Comparison of ENCODE assay signal across 13 cellular contexts in the genomic region with DNA sequence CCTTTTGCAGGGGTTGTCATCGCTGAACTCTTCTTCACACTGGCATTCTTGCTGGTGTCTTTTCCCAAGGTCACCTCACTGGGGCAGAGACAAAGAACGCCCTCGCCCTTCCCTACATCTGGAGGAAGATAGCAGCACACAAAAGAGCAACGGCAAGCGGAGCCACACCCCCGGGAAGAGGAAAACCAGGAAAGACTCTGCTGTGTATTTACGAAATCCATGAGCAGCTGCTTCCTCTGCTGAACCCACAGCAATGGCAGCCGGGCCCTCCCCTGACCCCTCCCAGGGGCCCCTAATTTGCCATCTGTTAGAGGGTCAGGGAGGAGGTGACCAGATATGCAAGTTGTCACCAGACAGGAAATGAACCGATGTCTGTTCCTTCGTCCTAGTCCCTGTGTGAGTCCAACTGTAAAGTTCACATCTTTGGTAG.
DNase-seq lines count a peak whose midpoint lies in the region; ATAC-seq and TF ChIP-seq lines count a peak whose summit lies in the region.
"Had no signal": no experiment of that assay in that cellular context is flagged by ENCODE, and none has a peak within 500 bp of the region (broad histone marks: within the 10 kb centered on the region; RNA-seq: fewer than 3 reads in every experiment).

No MANE protein-coding gene starts in this region.

- H3K9ac ChIP-seq in subcutaneous abdominal adipose tissue (ENCODE audit: low read length in 5 of 5): no peak overlapping the region

- H3K27me3 Mint-ChIP-seq in endothelial cell (ENCODE audit: unreplicated experiment): peaks cover 8% of the 10 kb centered on the region

- peaks cover 16 to 70% (median 51%) of the 10 kb centered on the region in 5 donors for H3K4me1 ChIP-seq in subcutaneous abdominal adipose tissue (ENCODE audit: control insufficient read depth in 5 of 5, insufficient read depth in 5 of 5, low read length in 5 of 5)

- TF ChIP-seq CTCF in endothelial cell (IDR thresholded peaks at IDR 0.05; ENCODE audit: unreplicated experiment): no peak

- H3K36me3 Mint-ChIP-seq in endothelial cell (ENCODE audit: low read depth, unreplicated experiment): peaks cover 41% of the 10 kb centered on the region
- H3K36me3 Mint-ChIP-seq: T-cell had no signal

- DNase-seq in NCI-H2171 treated with DMSO at 0.1 percent for 48 hours (lab: John Stamatoyannopoulos, UW): peak; percentile 49
- no peak for DNase-seq in NCI-H2171 (lab: John Stamatoyannopoulos, UW)
- peak; percentile 33 for DNase-seq in endothelial cell (ENCODE audit: low spot score)
- peak; percentile 84 to 89 for DNase-seq in lung microvascular endothelial cell (ENCODE audit: low read depth in 2 of 2)
- no peak for DNase-seq in NCI-H1105 (lab: John Stamatoyannopoulos, UW)
- DNase-seq: activated CD4-positive, alpha-beta T cell treated with anti-CD3 and anti-CD28 coated beads for 48 hours; effector memory CD8-positive, alpha-beta T cell; NCI-H1048; T-cell had no signal

- peak overlapping the region; percentile 60 for H3K27ac ChIP-seq in subcutaneous abdominal adipose tissue (ENCODE audit: low read depth, low read length)
- H3K27ac ChIP-seq: A549 had no signal

- H3K27me3 ChIP-seq in subcutaneous abdominal adipose tissue (ENCODE audit: control insufficient read depth in 5 of 5, insufficient read depth in 4 of 5, low read length in 5 of 5): no peaks in the 10 kb centered on the region

- no peaks in the 10 kb centered on the region for H3K9me3 ChIP-seq in subcutaneous abdominal adipose tissue (ENCODE audit: control insufficient read depth in 5 of 5, low read length in 5 of 5)
- H3K9me3 ChIP-seq: A549 had no signal

- peaks cover 17 to 82% (median 49%) of the 10 kb centered on the region in 5 donors for H3K36me3 ChIP-seq in subcutaneous abdominal adipose tissue (ENCODE audit: control insufficient read depth in 5 of 5, insufficient read depth in 5 of 5, low read length in 5 of 5)

- no peaks in the 10 kb centered on the region for H3K9me3 Mint-ChIP-seq in endothelial cell (ENCODE audit: unreplicated experiment)

- H3K4me3 Mint-ChIP-seq in endothelial cell (ENCODE audit: unreplicated experiment): peak overlapping the region; percentile 67
- H3K4me3 Mint-ChIP-seq: effector memory CD8-positive, alpha-beta T cell; T-cell had no signal

- peak overlapping the region; percentile 98 for H3K27ac Mint-ChIP-seq in endothelial cell (ENCODE audit: unreplicated experiment)
- H3K27ac Mint-ChIP-seq: T-cell had no signal

- ATAC-seq in HG02763 (IDR thresholded peaks at IDR 0.05; ENCODE audit: unreplicated experiment) (no peak), GM18498 (IDR thresholded peaks at IDR 0.05; ENCODE audit: unreplicated experiment) (no peak)
- ATAC-seq: A549; effector memory CD8-positive, alpha-beta T cell; T-cell had no signal

- peaks cover 50% of the 10 kb centered on the region for H3K4me1 Mint-ChIP-seq in endothelial cell (ENCODE audit: unreplicated experiment)
- H3K4me1 Mint-ChIP-seq: T-cell had no signal

- H3K4me3 ChIP-seq in subcutaneous abdominal adipose tissue (ENCODE audit: low read depth in 1 of 5, low read length in 5 of 5): no peak overlapping the region
- H3K4me3 ChIP-seq: A549 had no signal

Comparison
In these comparisons a context has a peak if more than half of its experiments do, and no peak if none do; other contexts are left out.
1. DNase-seq: peak in NCI-H2171 treated with DMSO at 0.1 percent for 48 hours (single experiment), endothelial cell (single experiment) and lung microvascular endothelial cell (2 of 2); none in NCI-H2171 (single experiment) and NCI-H1105 (single experiment).